Comparison of ENCODE assay signal across 30 cellular contexts in genomic region chr1:214101828-214102227, GRCh38.
"Had no signal": no experiment of that assay in that cellular context is flagged by ENCODE, and none has a peak within 500 bp of the region (broad histone marks: within the 10 kb centered on the region; RNA-seq: fewer than 3 reads in every experiment).

No MANE protein-coding gene starts in this region.

- H3K27me3 ChIP-seq: brain microvascular endothelial cell, dorsolateral prefrontal cortex, foreskin keratinocyte, gastrocnemius medialis had no signal

- H3K4me3 ChIP-seq: coronary artery, dorsolateral prefrontal cortex, esophagus muscularis mucosa, gastrocnemius medialis had no signal

- ATAC-seq: activated CD4-positive, alpha-beta T cell treated with anti-CD3 and anti-CD28 coated beads for 36 hours; activated CD8-positive, alpha-beta memory T cell treated with anti-CD3 and anti-CD28 coated beads, Interleukin-2, amount 10 ng/mL, durations not matched to agents 7 days and 5 days; activated CD8-positive, alpha-beta T cell treated with anti-CD3 and anti-CD28 coated beads, Interleukin-2, amount 10 ng/mL, durations not matched to agents 7 days and 5 days; activated naive CD4-positive, alpha-beta T cell treated with anti-CD3 and anti-CD28 coated beads, Interleukin-2, amount 50 U/mL, for 72 hours; gastrocnemius medialis had no signal

- H3K27ac ChIP-seq: brain microvascular endothelial cell, coronary artery, dorsolateral prefrontal cortex, esophagus muscularis mucosa, foreskin keratinocyte, gastrocnemius medialis had no signal

- H3K9me3 ChIP-seq: gastrocnemius medialis had no signal

- H3K4me1 ChIP-seq: gastrocnemius medialis had no signal

- DNase-seq: activated CD4-positive, alpha-beta memory T cell treated with anti-CD3 and anti-CD28 coated beads for 36 hours; activated CD4-positive, alpha-beta T cell treated with anti-CD3 and anti-CD28 coated beads for 36 hours; activated CD4-positive, alpha-beta T cell treated with anti-CD3 and anti-CD28 coated beads, Interleukin-2, amount 10 ng/mL, durations not matched to agents 24 days and 14 days; activated CD4-positive, CD25-positive, alpha-beta regulatory T cell; activated CD4-positive, CD25-positive, alpha-beta regulatory T cell treated with anti-CD3 and anti-CD28 coated beads, Interleukin-2, amount 50 U/mL, for 72 hours; activated CD8-positive, alpha-beta memory T cell treated with anti-CD3 and anti-CD28 coated beads, Interleukin-2, amount 10 ng/mL, durations not matched to agents 7 days and 5 days; activated CD8-positive, alpha-beta memory T cell treated with anti-CD3 and anti-CD28 coated beads, Interleukin-2, amount 50 U/mL, for 4 hours; activated CD8-positive, alpha-beta T cell treated with anti-CD3 and anti-CD28 coated beads, Interleukin-2, amount 10 ng/mL, durations not matched to agents 7 days and 5 days; activated effector memory CD4-positive, alpha-beta T cell treated with anti-CD3 and anti-CD28 coated beads, Interleukin-2, amount 50 U/mL, for 16 hours; activated naive CD4-positive, alpha-beta T cell; activated naive CD4-positive, alpha-beta T cell treated with anti-CD3 and anti-CD28 coated beads, Interleukin-2, amount 10 ng/mL, durations not matched to agents 7 days and 5 days; activated naive CD8-positive, alpha-beta T cell treated with anti-CD3 and anti-CD28 coated beads, Interleukin-2, amount 10 ng/mL, durations not matched to agents 7 days and 5 days; activated T-cell treated with anti-CD3 and anti-CD28 coated beads, Interleukin-2, amount 50 U/mL, for 1 hour; activated T-cell treated with anti-CD3 and anti-CD28 coated beads, Interleukin-2, amount 50 U/mL, for 48 hours; amniotic stem cell; anterior cingulate cortex; brain microvascular endothelial cell; dorsolateral prefrontal cortex; effector memory CD4-positive, alpha-beta T cell; endodermal cell; erythroblast; foreskin keratinocyte; gastrocnemius medialis; glutamatergic neuron; T-helper 2 cell had no signal

- H3K36me3 ChIP-seq: brain microvascular endothelial cell, esophagus muscularis mucosa, gastrocnemius medialis had no signal

- FAIRE-seq: astrocyte, bronchial epithelial cell had no signal
